8 cellular contexts compared by ENCODE assay signal in the genomic region with DNA sequence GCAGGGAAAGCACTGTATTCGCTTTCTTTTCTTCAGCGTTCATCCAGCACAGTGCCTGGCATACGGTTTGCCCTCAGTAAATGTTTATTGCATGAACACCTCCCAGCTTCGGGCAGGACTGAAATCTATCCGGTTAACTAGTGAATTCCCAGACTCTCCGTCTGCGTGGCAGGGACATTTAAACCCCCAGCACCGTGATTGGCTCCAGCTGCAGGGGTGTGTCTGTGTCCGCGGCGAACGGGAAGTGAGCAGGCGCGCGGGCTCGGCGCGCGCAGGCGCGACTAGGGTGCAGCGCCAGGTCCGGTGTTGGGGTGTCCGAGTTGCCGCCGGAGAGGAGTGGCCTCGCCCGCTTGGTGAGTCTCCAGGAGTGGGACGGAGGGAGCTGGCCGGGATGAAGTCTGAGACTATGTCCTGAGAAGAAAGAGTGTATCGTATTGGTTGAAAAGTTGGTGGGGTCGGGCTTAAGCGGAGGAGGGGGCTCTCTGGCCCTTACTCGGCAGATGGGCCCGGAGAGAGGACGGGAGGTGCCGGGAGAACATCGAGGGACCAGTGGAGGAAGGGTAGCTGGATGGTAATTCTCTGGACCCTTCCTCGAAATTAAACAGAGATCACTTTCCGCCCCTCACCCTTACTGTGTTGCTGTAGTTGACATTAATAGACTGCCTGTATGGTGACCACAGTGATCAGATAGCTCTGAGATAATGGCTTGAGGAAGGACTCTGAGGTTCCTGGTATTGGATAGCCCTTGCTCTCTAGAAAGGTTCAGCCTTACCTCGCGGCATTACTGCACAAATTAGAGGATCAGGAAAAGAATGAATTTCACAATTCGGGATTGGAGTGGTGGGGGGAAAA. TPM values are rescaled to one million over a fixed set of nuclear protein-coding genes. Genes with fewer than 3 reads are reported as not detected.
DNase-seq lines count a peak whose midpoint lies in the region; ATAC-seq and TF ChIP-seq lines count a peak whose summit lies in the region.

A gene (plus strand): TSS at position 274 of the 852 bp plus-strand sequence. CDS start 16,213 bp downstream, outside the sequence.

- H3K27me3 ChIP-seq in mucosa of rectum (ENCODE audit: control insufficient read depth in 2 of 2, insufficient read depth in 2 of 2, low read length in 2 of 2): no peaks in the 10 kb centered on the region

- no peaks in the 10 kb centered on the region for H3K36me3 ChIP-seq in mucosa of rectum (ENCODE audit: control insufficient read depth in 2 of 2, insufficient read depth in 2 of 2, low read length in 2 of 2)

- ATAC-seq in GM21619 (IDR thresholded peaks at IDR 0.05; ENCODE audit: unreplicated experiment): peak; percentile 71

- H3K4me3 ChIP-seq in Jurkat, Clone E6-1 (ENCODE audit: low read length): peak within 1 kb of the TSS; percentile 96
- H3K4me3 ChIP-seq in mucosa of rectum (ENCODE audit: low read length in 2 of 2): peak within 1 kb of the TSS; percentile 77 to 92

- peak; percentile 87 for TF ChIP-seq POLR2A in erythroblast (IDR thresholded peaks at IDR 0.05; ENCODE audit: low read length)

- peak within 1 kb of the TSS; percentile 81 to 96 for H3K9ac ChIP-seq in mucosa of rectum (ENCODE audit: low read depth in 1 of 2, low read length in 2 of 2)

- H3K9me3 ChIP-seq in mucosa of rectum (ENCODE audit: control insufficient read depth in 2 of 2, low read length in 2 of 2): no peaks in the 10 kb centered on the region

- H3K9me3 Mint-ChIP-seq in activated T-cell treated with anti-CD3 and anti-CD28 coated beads, Interleukin-2, amount 50 U/mL, for 24 hours: no peaks in the 10 kb centered on the region

- H3K36me3 Mint-ChIP-seq in activated T-cell treated with anti-CD3 and anti-CD28 coated beads, Interleukin-2, amount 50 U/mL, for 24 hours (ENCODE audit: low read depth): peaks cover 35% of the 10 kb centered on the region

- H3K4me1 Mint-ChIP-seq in activated T-cell treated with anti-CD3 and anti-CD28 coated beads, Interleukin-2, amount 50 U/mL, for 24 hours (ENCODE audit: low read depth): peaks cover 76% of the 10 kb centered on the region

- H3K4me1 ChIP-seq in mucosa of rectum (ENCODE audit: control insufficient read depth in 2 of 2, insufficient read depth in 2 of 2, low read length in 2 of 2): peaks cover 23 to 29% of the 10 kb centered on the region in 2 donors

- H3K4me3 Mint-ChIP-seq in activated T-cell treated with anti-CD3 and anti-CD28 coated beads, Interleukin-2, amount 50 U/mL, for 24 hours: peak within 1 kb of the TSS; percentile 95

- H3K27ac Mint-ChIP-seq in activated T-cell treated with anti-CD3 and anti-CD28 coated beads, Interleukin-2, amount 50 U/mL, for 24 hours: peak within 1 kb of the TSS; percentile 95

- peak; percentile 86 for DNase-seq in DMS 273 treated with DMSO at 0.1 percent for 48 hours (lab: John Stamatoyannopoulos, UW)
- DNase-seq in Jurkat, Clone E6-1 (ENCODE audit: low read depth, low spot score): peak; percentile 70
- DNase-seq in activated T-cell treated with anti-CD3 and anti-CD28 coated beads, Interleukin-2, amount 50 U/mL, for 24 hours: peak; percentile 84
- peak; percentile 91 to 93 for DNase-seq in erythroblast (lab: John Stamatoyannopoulos, UW)
- peak; percentile 31 to 67 for DNase-seq in stimulated activated CD8-positive, alpha-beta memory T cell treated with anti-CD3 and anti-CD28 coated beads, Interleukin-4, amount 100 ng/mL, for 4 hours (ENCODE audit: low read depth in 2 of 2, low spot score in 1 of 2)

- no peaks in the 10 kb centered on the region for H3K27me3 Mint-ChIP-seq in activated T-cell treated with anti-CD3 and anti-CD28 coated beads, Interleukin-2, amount 50 U/mL, for 24 hours

- peak within 1 kb of the TSS; percentile 83 to 87 for H3K27ac ChIP-seq in mucosa of rectum (ENCODE audit: low read depth in 2 of 2, low read length in 2 of 2)

TF ChIP-seq in PFSK-1, 5 proteins besides CTCF, POLR2A, EP300 and RAD21:
- TF ChIP-seq POLR2AphosphoS5 (IDR thresholded peaks at IDR 0.05; ENCODE audit: low read depth, low read length): peak; percentile 67; the same call in 1 of the 2 replicates
- TF ChIP-seq FOXP2 (optimal IDR thresholded peaks at IDR 0.05; ENCODE audit: borderline replicate concordance, extremely low read depth, extremely low read length, insufficient read depth): no peak
- peak; percentile 57; the same call in 1 of the 2 replicates for TF ChIP-seq TAF1 (IDR thresholded peaks at IDR 0.05; ENCODE audit: borderline replicate concordance, insufficient read depth, low read length)
- TF ChIP-seq, protein P1, sequence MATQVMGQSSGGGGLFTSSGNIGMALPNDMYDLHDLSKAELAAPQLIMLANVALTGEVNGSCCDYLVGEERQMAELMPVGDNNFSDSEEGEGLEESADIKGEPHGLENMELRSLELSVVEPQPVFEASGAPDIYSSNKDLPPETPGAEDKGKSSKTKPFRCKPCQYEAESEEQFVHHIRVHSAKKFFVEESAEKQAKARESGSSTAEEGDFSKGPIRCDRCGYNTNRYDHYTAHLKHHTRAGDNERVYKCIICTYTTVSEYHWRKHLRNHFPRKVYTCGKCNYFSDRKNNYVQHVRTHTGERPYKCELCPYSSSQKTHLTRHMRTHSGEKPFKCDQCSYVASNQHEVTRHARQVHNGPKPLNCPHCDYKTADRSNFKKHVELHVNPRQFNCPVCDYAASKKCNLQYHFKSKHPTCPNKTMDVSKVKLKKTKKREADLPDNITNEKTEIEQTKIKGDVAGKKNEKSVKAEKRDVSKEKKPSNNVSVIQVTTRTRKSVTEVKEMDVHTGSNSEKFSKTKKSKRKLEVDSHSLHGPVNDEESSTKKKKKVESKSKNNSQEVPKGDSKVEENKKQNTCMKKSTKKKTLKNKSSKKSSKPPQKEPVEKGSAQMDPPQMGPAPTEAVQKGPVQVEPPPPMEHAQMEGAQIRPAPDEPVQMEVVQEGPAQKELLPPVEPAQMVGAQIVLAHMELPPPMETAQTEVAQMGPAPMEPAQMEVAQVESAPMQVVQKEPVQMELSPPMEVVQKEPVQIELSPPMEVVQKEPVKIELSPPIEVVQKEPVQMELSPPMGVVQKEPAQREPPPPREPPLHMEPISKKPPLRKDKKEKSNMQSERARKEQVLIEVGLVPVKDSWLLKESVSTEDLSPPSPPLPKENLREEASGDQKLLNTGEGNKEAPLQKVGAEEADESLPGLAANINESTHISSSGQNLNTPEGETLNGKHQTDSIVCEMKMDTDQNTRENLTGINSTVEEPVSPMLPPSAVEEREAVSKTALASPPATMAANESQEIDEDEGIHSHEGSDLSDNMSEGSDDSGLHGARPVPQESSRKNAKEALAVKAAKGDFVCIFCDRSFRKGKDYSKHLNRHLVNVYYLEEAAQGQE (IDR thresholded peaks at IDR 0.05; ENCODE audit: insufficient read depth in 1 of 2, low read depth in 2 of 2, low read length in 2 of 2): no peak
- TF ChIP-seq SIN3A (IDR thresholded peaks at IDR 0.05; ENCODE audit: borderline replicate concordance, insufficient read depth, low read length): peak; percentile 100
TF ChIP-seq in PFSK-1: peak in this region for 3.

RNA-seq across cellular contexts. Expression of the gene that starts here (rescaled TPM):
- 76.6 TPM for polyA plus RNA-seq in Jurkat, Clone E6-1 (2012; ENCODE audit: insufficient read depth, insufficient read length)
- polyA plus RNA-seq in PFSK-1 (2012; ENCODE audit: insufficient read length, low read depth): 39.4 TPM

Comparison
In these comparisons a context has a peak if more than half of its experiments do, and no peak if none do; other contexts are left out.
1. Peak in every context shown above with its lines: DNase-seq, ATAC-seq, H3K4me3 ChIP-seq and H3K27ac ChIP-seq.